In the genomic region with DNA sequence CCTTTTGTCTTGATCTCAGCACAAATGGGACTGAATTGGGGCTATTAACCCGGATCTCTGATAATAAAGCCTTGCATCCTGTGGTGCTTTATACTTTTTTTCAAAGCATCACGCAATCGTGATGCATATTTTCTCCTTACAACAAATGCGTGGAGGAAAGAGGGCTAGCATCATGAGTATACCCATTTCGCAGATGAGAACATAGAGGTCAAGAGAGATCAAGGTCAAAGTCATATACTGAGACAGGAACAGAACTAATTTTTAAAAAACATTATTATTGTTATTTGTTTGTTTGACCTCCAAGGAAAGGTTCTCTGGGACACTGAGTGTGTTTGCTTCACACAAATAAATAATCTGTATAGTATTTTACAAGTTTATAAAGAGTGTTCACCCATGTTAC, we compare ENCODE assay signal across 19 cellular contexts.
A peak's percentile ranks its signal among the peaks of the same experiment; 100 is the strongest.
DNase-seq lines count a peak whose midpoint lies in the region; ATAC-seq, FAIRE-seq and TF ChIP-seq lines count a peak whose summit lies in the region.
"Had no signal": no experiment of that assay in that cellular context is flagged by ENCODE, and none has a peak within 500 bp of the region (broad histone marks: within the 10 kb centered on the region; RNA-seq: fewer than 3 reads in every experiment).

No MANE protein-coding gene starts in this region.

- no peak overlapping the region for H3K4me3 ChIP-seq in GM23248
- no peak overlapping the region for H3K4me3 ChIP-seq in SJCRH30
- no peak overlapping the region for H3K4me3 ChIP-seq in K562
- H3K4me3 ChIP-seq in osteoblast (ENCODE audit: insufficient read depth, low read length): no peak overlapping the region
- no peak overlapping the region for H3K4me3 ChIP-seq in CD8-positive, alpha-beta memory T cell (ENCODE audit: low read length)
- H3K4me3 ChIP-seq in gastrocnemius medialis: no peak overlapping the region
- H3K4me3 ChIP-seq: HAP-1 had no signal

- in situ Hi-C loops in GM23248 (cut with MboI): no loop called here
- in situ Hi-C loops in K562 (cut with MboI): no loop called here
- in situ Hi-C loops in gastrocnemius medialis (cut with MboI; ENCODE audit: low sequenced_read_pairs in 4 of 4): no loop called here

- no peak overlapping the region for H2AFZ ChIP-seq in GM23248
- no peak overlapping the region for H2AFZ ChIP-seq in K562 (ENCODE audit: low read depth, low read length)
- no peak overlapping the region for H2AFZ ChIP-seq in osteoblast (ENCODE audit: low read length)

- H3K4me3 Mint-ChIP-seq in CD8-positive, alpha-beta memory T cell: no peak overlapping the region
- H3K4me3 Mint-ChIP-seq: CD4-positive, alpha-beta T cell; IgD-negative memory B cell had no signal

- TF ChIP-seq RAD21 in K562 (CRISPR knock-in tag; conservative IDR thresholded peaks at IDR 0.05 in 1 of 2, IDR thresholded peaks at IDR 0.05 in 1 of 2): no peak

- peaks cover 36% of the 10 kb centered on the region for H3K4me1 ChIP-seq in GM23248 (ENCODE audit: insufficient read depth)
- peaks cover 43% of the 10 kb centered on the region for H3K4me1 ChIP-seq in SJCRH30
- H3K4me1 ChIP-seq in K562 (replicated peaks in 1 of 2; ENCODE audit: control insufficient read depth in 2 of 2, insufficient read depth in 2 of 2, low read length in 2 of 2): no peaks in the 10 kb centered on the region
- peaks cover 17% of the 10 kb centered on the region for H3K4me1 ChIP-seq in osteoblast (ENCODE audit: insufficient read depth, low read length)
- no peaks in the 10 kb centered on the region for H3K4me1 ChIP-seq in CD8-positive, alpha-beta memory T cell (ENCODE audit: insufficient read depth, low read length)
- H3K4me1 ChIP-seq in gastrocnemius medialis: no peaks in the 10 kb centered on the region

- ATAC-seq in K562 (no peak), GM18505 (IDR thresholded peaks at IDR 0.05; ENCODE audit: unreplicated experiment) (no peak), gastrocnemius medialis (no peak)

- H3K9me3 ChIP-seq in GM23248 (ENCODE audit: low read depth) (no peaks in the 10 kb centered on the region), SJCRH30 (replicated peaks) (no peaks in the 10 kb centered on the region), K562 (replicated peaks; ENCODE audit: control insufficient read depth, insufficient read depth, low read depth, low read length) (no peaks in the 10 kb centered on the region), osteoblast (ENCODE audit: low read depth, low read length) (no peaks in the 10 kb centered on the region), gastrocnemius medialis (no peaks in the 10 kb centered on the region)
- no peaks in the 10 kb centered on the region for H3K9me3 ChIP-seq in CD8-positive, alpha-beta memory T cell (ENCODE audit: low read length)
- H3K9me3 ChIP-seq: BE2C, HAP-1 had no signal

- H3K9me3 Mint-ChIP-seq in CD8-positive, alpha-beta memory T cell: peaks cover 0 to 2% (median 0%) of the 10 kb centered on the region in 5 donors
- H3K9me3 Mint-ChIP-seq: CD4-positive, alpha-beta T cell; IgD-negative memory B cell had no signal

- DNase-seq in GM23248 (no peak), SJCRH30 (no peak), K562 (ENCODE audit: extremely low read depth in 1 of 4, low spot score in 3 of 4) (no peak), osteoblast (ENCODE audit: insufficient read length, low spot score, missing footprints) (peak; percentile 31), hypothalamus (lab: John Stamatoyannopoulos, UW) (no peak), gastrocnemius medialis (no peak)
- no peak for DNase-seq in CD8-positive, alpha-beta memory T cell
- DNase-seq: BE2C; CD4-positive, alpha-beta T cell; DMS153; DMS79; GF-D8; KG1 had no signal

- H3K36me3 ChIP-seq in GM23248 (ENCODE audit: low read depth) (no peaks in the 10 kb centered on the region), SJCRH30 (no peaks in the 10 kb centered on the region), K562 (ENCODE audit: control insufficient read depth, insufficient read depth, low read length) (no peaks in the 10 kb centered on the region), osteoblast (ENCODE audit: insufficient read depth, low read length) (no peaks in the 10 kb centered on the region), gastrocnemius medialis (no peaks in the 10 kb centered on the region)
- H3K36me3 ChIP-seq in CD8-positive, alpha-beta memory T cell (ENCODE audit: insufficient read depth, low read length): no peaks in the 10 kb centered on the region
- H3K36me3 ChIP-seq: BE2C, HAP-1 had no signal

- H3K4me2 ChIP-seq in GM23248 (ENCODE audit: unreplicated experiment) (peak overlapping the region; percentile 44), K562 (ENCODE audit: insufficient read depth, low read length) (no peak overlapping the region), osteoblast (ENCODE audit: insufficient read depth, low read length) (no peak overlapping the region)

- no peaks in the 10 kb centered on the region for H3K27me3 ChIP-seq in GM23248 (replicated peaks; ENCODE audit: insufficient read depth)
- H3K27me3 ChIP-seq in SJCRH30: no peaks in the 10 kb centered on the region
- peaks cover 7 to 62% of the 10 kb centered on the region in 2 experiments; a peak in 4 of 5 replicates for H3K27me3 ChIP-seq in K562 (ENCODE audit: control insufficient read depth in 2 of 2, insufficient read depth in 2 of 2, low read length in 2 of 2)
- H3K27me3 ChIP-seq in osteoblast (ENCODE audit: insufficient read depth, low read length): peaks cover 4% of the 10 kb centered on the region
- no peaks in the 10 kb centered on the region for H3K27me3 ChIP-seq in CD8-positive, alpha-beta memory T cell (ENCODE audit: insufficient read depth, low read length, poor library complexity, severe bottlenecking)
- peaks cover 4 to 8% (median 5%) of the 10 kb centered on the region in 3 donors for H3K27me3 ChIP-seq in gastrocnemius medialis
- H3K27me3 ChIP-seq: BE2C had no signal

- no peak overlapping the region for H3K27ac Mint-ChIP-seq in CD8-positive, alpha-beta memory T cell
- H3K27ac Mint-ChIP-seq: CD4-positive, alpha-beta T cell; IgD-negative memory B cell had no signal

- H3K9me1 ChIP-seq in K562 (ENCODE audit: control insufficient read depth, insufficient read depth, low read length): peaks cover 3% of the 10 kb centered on the region

- TF ChIP-seq CTCF in K562 (IDR thresholded peaks at IDR 0.05 in 2 of 3, conservative IDR thresholded peaks at IDR 0.05 in 1 of 3; ENCODE audit: insufficient read depth in 2 of 3, low read depth in 1 of 3, low read length in 3 of 3) (no peak), osteoblast (IDR thresholded peaks at IDR 0.05; ENCODE audit: extremely low read depth, low read depth, low read length) (no peak), gastrocnemius medialis (IDR thresholded peaks at IDR 0.05 in 4 of 5, conservative IDR thresholded peaks at IDR 0.05 in 1 of 5) (no peak)

- POLR2A ChIA-PET in K562 (lab: Yijun Ruan, JAX): no interaction called here
- POLR2A ChIA-PET in CD8-positive, alpha-beta memory T cell (lab: Charles Lee): no interaction called here

- intact Hi-C loops in K562 (cut with micrococcal nuclease): no loop called here
- intact Hi-C loops in gastrocnemius medialis (cut with DNase I; ENCODE audit: low total_unique reads): no loop called here

- no TSS peak for BruUV-seq in K562 (replicated peaks; lab: Mats Ljungman, UMichigan)

- no peaks in the 10 kb centered on the region for H3K79me2 ChIP-seq in GM23248 (ENCODE audit: insufficient read depth)
- no peaks in the 10 kb centered on the region for H3K79me2 ChIP-seq in K562 (ENCODE audit: control insufficient read depth, insufficient read depth, low read length)
- no peaks in the 10 kb centered on the region for H3K79me2 ChIP-seq in osteoblast (ENCODE audit: insufficient read depth, low read length)

- H3K27ac ChIP-seq in GM23248 (no peak overlapping the region), SJCRH30 (peak overlapping the region; percentile 100), K562 (ENCODE audit: extremely low read depth, low read depth, low read length) (no peak overlapping the region), osteoblast (ENCODE audit: low read depth, low read length) (no peak overlapping the region), gastrocnemius medialis (no peak overlapping the region)
- H3K27ac ChIP-seq in CD8-positive, alpha-beta memory T cell (ENCODE audit: low read depth, low read length): no peak overlapping the region
- H3K27ac ChIP-seq: C4-2B had no signal

- no peaks in the 10 kb centered on the region for H3F3A ChIP-seq in GM23248 (ENCODE audit: insufficient read depth)

- H3K9ac ChIP-seq in GM23248: no peak overlapping the region
- no peak overlapping the region for H3K9ac ChIP-seq in K562 (ENCODE audit: insufficient read depth in 1 of 2, low read depth in 2 of 2, low read length in 2 of 2)

- TF ChIP-seq POLR2A in K562 (conservative IDR thresholded peaks at IDR 0.05) (no peak), GM18505 (IDR thresholded peaks at IDR 0.05; ENCODE audit: borderline replicate concordance, extremely low read depth, insufficient read depth, insufficient read length) (no peak), gastrocnemius medialis (IDR thresholded peaks at IDR 0.05) (no peak)

- CTCF ChIA-PET in K562 (lab: Yijun Ruan, JAX; ENCODE audit: low intra/inter-chr PET ratio): no interaction called here
- CTCF ChIA-PET in CD8-positive, alpha-beta memory T cell (lab: Charles Lee): no interaction called here

- H4K20me1 ChIP-seq in GM23248 (ENCODE audit: insufficient read depth) (no peaks in the 10 kb centered on the region), K562 (replicated peaks; ENCODE audit: control insufficient read depth, insufficient read depth, low read length) (0 out of 2 replicates have a peak, but pooled peaks cover 3% of the 10 kb centered on the region), osteoblast (ENCODE audit: insufficient read depth, low read length) (peaks cover 35% of the 10 kb centered on the region)

- TF ChIP-seq EP300 in K562 (IDR thresholded peaks at IDR 0.05; ENCODE audit: low read length): no peak

- no peaks in the 10 kb centered on the region for H3K9me2 ChIP-seq in GM23248 (ENCODE audit: insufficient read depth)

- no peak for FAIRE-seq in K562 (lab: Jason Lieb, UNC)
- FAIRE-seq: A204.1, HTR-8/SVneo had no signal

- H3K36me3 Mint-ChIP-seq in CD8-positive, alpha-beta memory T cell: no peaks in the 10 kb centered on the region
- H3K36me3 Mint-ChIP-seq: IgD-negative memory B cell had no signal

- H3K27me3 Mint-ChIP-seq in CD8-positive, alpha-beta memory T cell: peaks cover 10 to 21% of the 10 kb centered on the region in 2 donors

- H3K4me1 Mint-ChIP-seq in CD8-positive, alpha-beta memory T cell: no peaks in the 10 kb centered on the region
- H3K4me1 Mint-ChIP-seq: IgD-negative memory B cell had no signal

- whole genome bisulfite sequencing in GM23248 (ENCODE audit: low coverage in 1 of 2, low lambda C conversion rate in 2 of 2, missing lambda C conversion rate in 2 of 2), 2 experiments: 84 to 88% methylated on average over 5 of the region's 5 CpGs
- WGBS in K562 (ENCODE audit: insufficient coverage, low coverage, missing lambda C conversion rate): 1% methylated on average over 5 of the region's 5 CpGs
